In the genomic region with DNA sequence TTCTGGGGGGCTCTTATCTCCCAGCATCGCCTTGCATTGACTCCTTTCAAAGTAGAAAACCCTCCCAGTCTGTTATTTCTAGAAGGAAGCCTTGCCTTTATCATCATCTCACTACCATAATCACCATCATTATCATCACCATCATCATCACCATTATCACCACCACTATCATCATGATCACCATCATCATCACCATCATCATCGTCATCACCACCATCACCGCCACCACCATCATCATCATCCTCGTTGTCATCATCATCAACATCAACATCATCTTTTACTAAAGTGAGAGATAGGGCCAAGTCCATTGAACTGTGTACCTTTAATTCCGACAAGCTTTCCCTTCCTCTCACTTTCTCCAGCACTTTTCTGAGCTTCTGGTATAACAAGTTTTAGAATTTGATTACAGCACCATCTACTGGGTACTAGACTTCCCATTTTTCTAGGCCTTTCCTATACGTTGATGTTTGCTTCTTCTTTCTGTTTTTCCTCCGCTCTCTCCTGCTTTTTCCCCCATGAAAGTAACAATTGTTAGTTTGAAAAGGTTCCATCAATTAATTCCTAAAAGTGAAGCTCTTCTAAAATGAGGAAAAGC, we compare ENCODE assay signal across 8 cellular contexts.
A peak's percentile ranks its signal among the peaks of the same experiment; 100 is the strongest.
DNase-seq lines count a peak whose midpoint lies in the region; ATAC-seq and TF ChIP-seq lines count a peak whose summit lies in the region.

No MANE protein-coding gene starts in this region.

- ATAC-seq in right cardiac atrium: no peak
- no peak for ATAC-seq in HG02973 (IDR thresholded peaks at IDR 0.05; ENCODE audit: unreplicated experiment)
- ATAC-seq in HG03469 (IDR thresholded peaks at IDR 0.05; ENCODE audit: unreplicated experiment): no peak
- no peak for ATAC-seq in GM21825 (IDR thresholded peaks at IDR 0.05; ENCODE audit: unreplicated experiment)

- H3K4me1 ChIP-seq in cardiac muscle cell (ENCODE audit: low read depth) (no peaks in the 10 kb centered on the region), right cardiac atrium (ENCODE audit: control insufficient read depth, insufficient read depth, low read length) (no peaks in the 10 kb centered on the region), fibroblast of lung (ENCODE audit: control insufficient read depth, extremely low read depth, insufficient read depth, low read length) (no peaks in the 10 kb centered on the region), transverse colon (peaks cover 0 to 4% (median 0%) of the 10 kb centered on the region in 4 donors)

- no peaks in the 10 kb centered on the region for H3K79me2 ChIP-seq in fibroblast of lung (ENCODE audit: control insufficient read depth, insufficient read depth, low read length)

- H3K9me3 ChIP-seq in cardiac muscle cell (ENCODE audit: low read depth) (no peaks in the 10 kb centered on the region), right cardiac atrium (ENCODE audit: control insufficient read depth, low read length) (peaks cover 4% of the 10 kb centered on the region), fibroblast of lung (ENCODE audit: control insufficient read depth, insufficient read depth, low read depth, low read length) (no peaks in the 10 kb centered on the region), transverse colon (peaks cover 0 to 2% of the 10 kb centered on the region in 2 donors)

- DNase-seq in cardiac muscle cell (ENCODE audit: low read depth in 1 of 2, low spot score in 1 of 2) (peak in 1 of 2 donors; percentile 29), right cardiac atrium (no peak), NCI-H82 (lab: John Stamatoyannopoulos, UW) (peak; percentile 37), fibroblast of lung (ENCODE audit: low read depth in 2 of 2) (peak; percentile 6 to 31), transverse colon (no peak)

- H3K4me2 ChIP-seq in fibroblast of lung (ENCODE audit: extremely low read depth, insufficient read depth, low read length): no peak overlapping the region

- intact Hi-C loops in right cardiac atrium (cut with DNase I): no loop called here
- intact Hi-C loops in transverse colon (cut with DNase I; ENCODE audit: low total_unique reads): no loop called here

- no peak for TF ChIP-seq POLR2A in transverse colon (IDR thresholded peaks at IDR 0.05)

- TF ChIP-seq CTCF in cardiac muscle cell (IDR thresholded peaks at IDR 0.05; ENCODE audit: low read depth, low read length): peak; percentile 34
- no peak for TF ChIP-seq CTCF in fibroblast of lung (conservative IDR thresholded peaks at IDR 0.05 in 1 of 2, IDR thresholded peaks at IDR 0.05 in 1 of 2; ENCODE audit: low read depth in 1 of 2, low read length in 2 of 2)
- TF ChIP-seq CTCF in transverse colon (IDR thresholded peaks at IDR 0.05): peak in 2 of 5 experiments; percentile 4 to 11

- H3K36me3 ChIP-seq in cardiac muscle cell: no peaks in the 10 kb centered on the region
- no peaks in the 10 kb centered on the region for H3K36me3 ChIP-seq in fibroblast of lung (ENCODE audit: control insufficient read depth, insufficient read depth, low read length)
- H3K36me3 ChIP-seq in transverse colon: no peaks in the 10 kb centered on the region

- WGBS in right cardiac atrium: 69% methylated on average over 7 of the region's 7 CpGs
- 66 to 68% methylated on average over 7 of the region's 7 CpGs for WGBS in transverse colon (ENCODE audit: low coverage in 1 of 2), 2 donors

- H3K27ac ChIP-seq in cardiac muscle cell (no peak overlapping the region), right cardiac atrium (ENCODE audit: low read length) (no peak overlapping the region), fibroblast of lung (ENCODE audit: insufficient read depth, low read length) (no peak overlapping the region), transverse colon (no peak overlapping the region)

- H3K27me3 ChIP-seq in cardiac muscle cell (no peaks in the 10 kb centered on the region), right cardiac atrium (ENCODE audit: control insufficient read depth, insufficient read depth) (no peaks in the 10 kb centered on the region), fibroblast of lung (ENCODE audit: control insufficient read depth, insufficient read depth, low read length) (no peaks in the 10 kb centered on the region), transverse colon (no peaks in the 10 kb centered on the region)

- H4K20me1 ChIP-seq in fibroblast of lung (ENCODE audit: control insufficient read depth, extremely low read depth, insufficient read depth, low read length): no peaks in the 10 kb centered on the region

- H3K9ac ChIP-seq in fibroblast of lung (ENCODE audit: insufficient read depth, low read length): no peak overlapping the region

- in situ Hi-C loops in transverse colon (cut with MboI; ENCODE audit: low pct_ligation_motif_present in 1 of 4, low pct_unique_long_range_greater_than_20kb in 1 of 4, low sequenced_read_pairs in 3 of 4): no loop called here

- H2AFZ ChIP-seq in fibroblast of lung (ENCODE audit: low read length): no peak overlapping the region

- H3K4me3 ChIP-seq in cardiac muscle cell (no peak overlapping the region), right cardiac atrium (ENCODE audit: low read length) (no peak overlapping the region), fibroblast of lung (replicated peaks in 1 of 4; ENCODE audit: control extremely low read depth in 1 of 4, insufficient read depth in 1 of 4, low read depth in 3 of 4, low read length in 4 of 4) (no peak overlapping the region), transverse colon (no peak overlapping the region)

- no peak for TF ChIP-seq EP300 in transverse colon (IDR thresholded peaks at IDR 0.05; ENCODE audit: low read depth)

Comparison
In these comparisons a context has a peak if more than half of its experiments do, and no peak if none do; other contexts are left out.
1. DNase-seq: peak in NCI-H82 (single experiment) and fibroblast of lung (2 of 2); none in right cardiac atrium (0 of 3) and transverse colon (single experiment).